ENCODE assay signal across 18 cellular contexts in genomic region chr3:101531473-101532086, GRCh38. TPM values are rescaled to one million over a fixed set of nuclear protein-coding genes. Genes with fewer than 3 reads are reported as not detected.
DNase-seq lines count a peak whose midpoint lies in the region; ATAC-seq and TF ChIP-seq lines count a peak whose summit lies in the region.
"Had no signal": no experiment of that assay in that cellular context is flagged by ENCODE, and none has a peak within 500 bp of the region (broad histone marks: within the 10 kb centered on the region; RNA-seq: fewer than 3 reads in every experiment).

No MANE protein-coding gene starts in this region.

- CTCF ChIA-PET in activated CD4-positive, alpha-beta T cell treated with anti-CD3 and anti-CD28 coated beads for 36 hours (lab: Charles Lee), result no interaction called here
- CTCF ChIA-PET in naive thymus-derived CD4-positive, alpha-beta T cell (lab: Charles Lee), result interaction anchor here (0.9 kb wide), 1 partner anchor 11 kb away, joined by 3 read pairs; no protein-coding TSS in a partner anchor

- TF ChIP-seq CTCF in uterus (IDR thresholded peaks at IDR 0.05) (no peak), prostate gland (IDR thresholded peaks at IDR 0.05) (no peak)

- no peak overlapping the region for H3K4me3 ChIP-seq in naive thymus-derived CD4-positive, alpha-beta T cell (ENCODE audit: low read length)
- H3K4me3 ChIP-seq in uterus (no peak overlapping the region), prostate gland (no peak overlapping the region)
- H3K4me3 ChIP-seq: dorsolateral prefrontal cortex had no signal

- POLR2A ChIA-PET in activated CD4-positive, alpha-beta T cell treated with anti-CD3 and anti-CD28 coated beads for 36 hours (lab: Charles Lee), result no interaction called here
- POLR2A ChIA-PET in naive thymus-derived CD4-positive, alpha-beta T cell (lab: Charles Lee), result interaction anchor here (2.6 to 2.9 kb wide), 2 partner anchors 10 to 13 kb away, joined by 27 to 36 read pairs; no protein-coding TSS in a partner anchor

- H3K4me3 Mint-ChIP-seq in activated CD4-positive, alpha-beta T cell treated with anti-CD3 and anti-CD28 coated beads for 36 hours, result no peak overlapping the region
- peak overlapping the region; percentile 29 to 70 (median 59) for H3K4me3 Mint-ChIP-seq in naive thymus-derived CD4-positive, alpha-beta T cell
- H3K4me3 Mint-ChIP-seq: nephron had no signal

- peaks cover 33% of the 10 kb centered on the region for H3K4me1 Mint-ChIP-seq in activated CD4-positive, alpha-beta T cell treated with anti-CD3 and anti-CD28 coated beads for 36 hours
- H3K4me1 Mint-ChIP-seq in naive thymus-derived CD4-positive, alpha-beta T cell, result peaks cover 22 to 57% (median 46%) of the 10 kb centered on the region in 7 donors
- H3K4me1 Mint-ChIP-seq: nephron had no signal

- peak; percentile 88 for ATAC-seq in activated CD4-positive, alpha-beta T cell treated with anti-CD3 and anti-CD28 coated beads for 36 hours
- ATAC-seq in activated naive CD4-positive, alpha-beta T cell treated with anti-CD3 and anti-CD28 coated beads, Interleukin-2, amount 50 U/mL, for 72 hours, result peak; percentile 82 to 93
- peak; percentile 52 for ATAC-seq in naive thymus-derived CD4-positive, alpha-beta T cell
- ATAC-seq in GM18520 (IDR thresholded peaks at IDR 0.05; ENCODE audit: unreplicated experiment), result no peak
- ATAC-seq: left lobe of liver had no signal

- no peak for TF ChIP-seq POLR2A in uterus (IDR thresholded peaks at IDR 0.05)
- no peak for TF ChIP-seq POLR2A in prostate gland (IDR thresholded peaks at IDR 0.05)

- DNase-seq in activated CD4-positive, alpha-beta T cell treated with anti-CD3 and anti-CD28 coated beads for 36 hours, result no peak
- DNase-seq in activated CD4-positive, alpha-beta T cell treated with anti-CD3 and anti-CD28 coated beads for 1 hour, result no peak
- peak; percentile 48 for DNase-seq in NCI-H226
- no peak for DNase-seq in activated naive CD4-positive, alpha-beta T cell treated with anti-CD3 and anti-CD28 coated beads, Interleukin-2, amount 50 U/mL, for 72 hours (ENCODE audit: low spot score in 2 of 2)
- peak in 2 of 9 donors; percentile 18 to 31 for DNase-seq in naive thymus-derived CD4-positive, alpha-beta T cell
- DNase-seq in uterus, result no peak
- DNase-seq in prostate gland (ENCODE audit: low spot score), result no peak
- DNase-seq: 8988T; COR-L47; dorsolateral prefrontal cortex; NCI-H2171 treated with DMSO at 0.1 percent for 48 hours; SHP77 treated with DMSO at 0.1 percent for 48 hours; stimulated activated CD4-positive, alpha-beta T cell treated with anti-CD3 and anti-CD28 coated beads, Interleukin-1b, Interleukin-23, amount 100 ng/mL, for 48 hours; stimulated activated CD8-positive, alpha-beta memory T cell treated with anti-CD3 and anti-CD28 coated beads, Interleukin-4, amount 100 ng/mL, for 48 hours; trophoblast cell had no signal

- no peaks in the 10 kb centered on the region for H3K36me3 ChIP-seq in naive thymus-derived CD4-positive, alpha-beta T cell (ENCODE audit: control insufficient read depth in 2 of 3, insufficient read depth in 3 of 3, low read length in 3 of 3)
- H3K36me3 ChIP-seq in uterus, result no peaks in the 10 kb centered on the region
- no peaks in the 10 kb centered on the region for H3K36me3 ChIP-seq in prostate gland

- H3K9me3 ChIP-seq in naive thymus-derived CD4-positive, alpha-beta T cell (ENCODE audit: control insufficient read depth in 2 of 3, low read length in 3 of 3), result no peaks in the 10 kb centered on the region
- H3K9me3 ChIP-seq in uterus (no peaks in the 10 kb centered on the region), prostate gland (no peaks in the 10 kb centered on the region)

- peaks cover 6 to 32% of the 10 kb centered on the region in 2 donors for H3K4me1 ChIP-seq in naive thymus-derived CD4-positive, alpha-beta T cell (ENCODE audit: control insufficient read depth in 2 of 2, insufficient read depth in 2 of 2, low read length in 2 of 2)
- peaks cover 0 to 8% of the 10 kb centered on the region in 2 donors for H3K4me1 ChIP-seq in uterus
- no peaks in the 10 kb centered on the region for H3K4me1 ChIP-seq in prostate gland (replicated peaks)

- 22% methylated on average over 2 of the region's 2 CpGs for WGBS in prostate gland

- peaks cover 5% of the 10 kb centered on the region for H3K36me3 Mint-ChIP-seq in activated CD4-positive, alpha-beta T cell treated with anti-CD3 and anti-CD28 coated beads for 36 hours (ENCODE audit: low read depth)
- H3K36me3 Mint-ChIP-seq in activated naive CD4-positive, alpha-beta T cell treated with anti-CD3 and anti-CD28 coated beads, Interleukin-2, amount 50 U/mL, for 72 hours, result peaks cover 0 to 23% of the 10 kb centered on the region in 2 donors
- H3K36me3 Mint-ChIP-seq in naive thymus-derived CD4-positive, alpha-beta T cell, result peaks cover 0 to 16% (median 3%) of the 10 kb centered on the region in 5 donors

- peaks cover 9% of the 10 kb centered on the region for H3K9me3 Mint-ChIP-seq in activated CD4-positive, alpha-beta T cell treated with anti-CD3 and anti-CD28 coated beads for 36 hours (ENCODE audit: low read depth)
- H3K9me3 Mint-ChIP-seq in activated naive CD4-positive, alpha-beta T cell treated with anti-CD3 and anti-CD28 coated beads, Interleukin-2, amount 50 U/mL, for 72 hours, result peaks cover 3 to 14% of the 10 kb centered on the region in 2 donors
- H3K9me3 Mint-ChIP-seq in naive thymus-derived CD4-positive, alpha-beta T cell, result peaks cover 0 to 17% (median 5%) of the 10 kb centered on the region in 11 donors
- H3K9me3 Mint-ChIP-seq: nephron had no signal

- intact Hi-C loops in activated CD4-positive, alpha-beta T cell treated with anti-CD3 and anti-CD28 coated beads for 36 hours (cut with DNase I, micrococcal nuclease), result no loop called here
- intact Hi-C loops in naive thymus-derived CD4-positive, alpha-beta T cell (cut with micrococcal nuclease), result no loop called here
- intact Hi-C loops in uterus (cut with DNase I; ENCODE audit: low total_unique reads) (no loop called here), prostate gland (cut with DNase I) (no loop called here)

- peak overlapping the region; percentile 45 for H3K27ac Mint-ChIP-seq in activated CD4-positive, alpha-beta T cell treated with anti-CD3 and anti-CD28 coated beads for 36 hours
- H3K27ac Mint-ChIP-seq in activated naive CD4-positive, alpha-beta T cell treated with anti-CD3 and anti-CD28 coated beads, Interleukin-2, amount 50 U/mL, for 72 hours, result peak overlapping the region; percentile 17 to 75
- H3K27ac Mint-ChIP-seq in naive thymus-derived CD4-positive, alpha-beta T cell, result peak overlapping the region; percentile 8 to 95 (median 93)
- H3K27ac Mint-ChIP-seq: nephron had no signal

- no peaks in the 10 kb centered on the region for H3K27me3 Mint-ChIP-seq in activated CD4-positive, alpha-beta T cell treated with anti-CD3 and anti-CD28 coated beads for 36 hours
- no peaks in the 10 kb centered on the region for H3K27me3 Mint-ChIP-seq in naive thymus-derived CD4-positive, alpha-beta T cell

- peak overlapping the region; percentile 57 for H3K27ac ChIP-seq in naive thymus-derived CD4-positive, alpha-beta T cell (ENCODE audit: low read depth, low read length)
- H3K27ac ChIP-seq in uterus (no peak overlapping the region), prostate gland (no peak overlapping the region)
- H3K27ac ChIP-seq: dorsolateral prefrontal cortex had no signal

- no peaks in the 10 kb centered on the region for H3K27me3 ChIP-seq in naive thymus-derived CD4-positive, alpha-beta T cell (ENCODE audit: control insufficient read depth in 2 of 2, insufficient read depth in 2 of 2, low read length in 2 of 2)
- no peaks in the 10 kb centered on the region for H3K27me3 ChIP-seq in uterus
- no peaks in the 10 kb centered on the region for H3K27me3 ChIP-seq in prostate gland (replicated peaks; ENCODE audit: insufficient read depth)

RNA-seq across cellular contexts. Expression of gene SENP7, which starts 18.6 kb away (rescaled TPM):
- total RNA-seq in activated CD4-positive, alpha-beta T cell treated with anti-CD3 and anti-CD28 coated beads for 36 hours, result 10 to 100 TPM; 12.3 to 12.9 TPM
- 10 to 100 TPM; 18.9 to 34.4 TPM for total RNA-seq in activated naive CD4-positive, alpha-beta T cell treated with anti-CD3 and anti-CD28 coated beads, Interleukin-2, amount 50 U/mL, for 72 hours
- total RNA-seq in naive thymus-derived CD4-positive, alpha-beta T cell, result 10 to 100 TPM; 28.8 to 79.0 (median 49.5) TPM
- polyA plus RNA-seq in naive thymus-derived CD4-positive, alpha-beta T cell, result 10 to 100 TPM; 14.0 TPM
- total RNA-seq in uterus (100 to 1,000 TPM in 1 of 4 donors, 10 to 100 TPM in 3; 28.7 to 101 (median 41.1) TPM), prostate gland (10 to 100 TPM; 16.4 to 22.7 TPM)

RNA-seq across cellular contexts. Expression of gene TRMT10C, which starts 30.1 kb away (rescaled TPM):
- total RNA-seq in activated CD4-positive, alpha-beta T cell treated with anti-CD3 and anti-CD28 coated beads for 36 hours, result 10 to 100 TPM; 54.3 to 55.4 TPM
- 10 to 100 TPM; 32.9 to 44.1 TPM for total RNA-seq in activated naive CD4-positive, alpha-beta T cell treated with anti-CD3 and anti-CD28 coated beads, Interleukin-2, amount 50 U/mL, for 72 hours
- total RNA-seq in naive thymus-derived CD4-positive, alpha-beta T cell, result 10 to 100 TPM; 24.1 to 32.7 (median 27.1) TPM
- polyA plus RNA-seq in naive thymus-derived CD4-positive, alpha-beta T cell, result 10 to 100 TPM; 27.6 to 37.3 TPM
- 10 to 100 TPM in 3 of 4 donors, 1 to 10 TPM in 1; 3.1 to 47.8 (median 16.7) TPM for total RNA-seq in uterus
- 10 to 100 TPM; 13.7 to 13.9 TPM for total RNA-seq in prostate gland

RNA-seq across cellular contexts. Expression of gene PCNP, which starts 42.4 kb away (rescaled TPM):
- total RNA-seq in activated CD4-positive, alpha-beta T cell treated with anti-CD3 and anti-CD28 coated beads for 36 hours, result 100 to 1,000 TPM; 213 to 264 TPM
- 100 to 1,000 TPM; 199 to 209 TPM for total RNA-seq in activated naive CD4-positive, alpha-beta T cell treated with anti-CD3 and anti-CD28 coated beads, Interleukin-2, amount 50 U/mL, for 72 hours
- 100 to 1,000 TPM; 129 to 172 (median 160) TPM for total RNA-seq in naive thymus-derived CD4-positive, alpha-beta T cell
- 100 to 1,000 TPM in 1 of 2 donors, 10 to 100 TPM in 1; 78.2 to 138 TPM for polyA plus RNA-seq in naive thymus-derived CD4-positive, alpha-beta T cell
- total RNA-seq in uterus (100 to 1,000 TPM in 3 of 4 donors, 10 to 100 TPM in 1; 66.6 to 218 (median 203) TPM), prostate gland (10 to 100 TPM; 59.2 to 92.9 TPM)
